22 cellular contexts compared by ENCODE assay signal in the genomic region with DNA sequence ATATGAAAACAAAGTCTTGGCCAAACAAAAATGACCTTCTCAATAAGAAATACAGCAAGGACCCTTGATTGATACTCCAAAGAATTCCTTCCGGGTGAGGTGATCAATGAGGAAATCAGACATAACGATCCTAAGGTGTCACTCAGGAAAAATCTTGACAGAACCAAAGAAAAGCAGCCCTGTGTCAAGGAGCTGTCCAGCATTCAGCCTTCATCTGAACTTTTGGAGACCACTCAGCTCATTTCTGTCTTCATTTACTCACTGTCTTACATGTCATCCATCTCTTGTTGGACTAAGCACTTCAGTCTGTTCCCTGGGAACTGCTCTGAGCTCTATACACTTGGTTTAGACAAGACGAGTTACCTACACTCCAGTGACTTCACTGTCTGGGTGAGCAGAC.
"Had no signal": no experiment of that assay in that cellular context is flagged by ENCODE, and none has a peak within 500 bp of the region (broad histone marks: within the 10 kb centered on the region; RNA-seq: fewer than 3 reads in every experiment).

No MANE protein-coding gene starts in this region.

- H3K4me3 ChIP-seq: MG63, SJSA1, SK-N-MC had no signal

- H3K27me3 ChIP-seq: MG63, SJSA1 had no signal

- H3K4me1 Mint-ChIP-seq: T-helper 17 cell had no signal

- DNase-seq: Karpas-422, KG1, MG63, NCI-H1092, NCI-H1105 treated with DMSO at 0.1 percent for 48 hours, NCI-H1417 treated with DMSO at 0.1 percent for 48 hours, NCI-H187, NCI-H2029, NCI-H2171, NCI-H226, NCI-H446 treated with DMSO at 0.1 percent for 48 hours, NCI-H510A treated with DMSO at 0.1 percent for 48 hours, NCI-H526, NCI-H748 treated with DMSO at 0.1 percent for 48 hours, Right ventricle myocardium superior, RPMI8226, SIG-M5, T-helper 1 cell, T-helper 17 cell had no signal

- FAIRE-seq: RCC 7860 had no signal

- H3K4me3 Mint-ChIP-seq: T-helper 17 cell had no signal

- H3K27ac ChIP-seq: SJSA1, SK-N-MC had no signal

- H3K4me1 ChIP-seq: SJSA1 had no signal

- H3K27ac Mint-ChIP-seq: T-helper 17 cell had no signal

- H3K36me3 ChIP-seq: MG63, SJSA1 had no signal

- ATAC-seq: T-helper 17 cell had no signal

- H3K9me3 ChIP-seq: MG63, SJSA1 had no signal
